8 cellular contexts compared by ENCODE assay signal in genomic region chr5:145936401-145937131, GRCh38. TPM values are rescaled to one million over a fixed set of nuclear protein-coding genes. Genes with fewer than 3 reads are reported as not detected.
A peak's percentile ranks its signal among the peaks of the same experiment; 100 is the strongest.
DNase-seq lines count a peak whose midpoint lies in the region; ATAC-seq and TF ChIP-seq lines count a peak whose summit lies in the region.

SH3RF2 (plus strand) TSS chr5:145936578; CDS start chr5:145937929, 1,351 bp downstream.

- H3K36me3 Mint-ChIP-seq in activated CD8-positive, alpha-beta T cell treated with anti-CD3 and anti-CD28 coated beads for 36 hours (ENCODE audit: low read depth), result no peaks in the 10 kb centered on the region
- H3K36me3 Mint-ChIP-seq in osteocyte (ENCODE audit: unreplicated experiment), result no peaks in the 10 kb centered on the region

- peaks cover 29% of the 10 kb centered on the region for H3K27me3 Mint-ChIP-seq in activated CD8-positive, alpha-beta T cell treated with anti-CD3 and anti-CD28 coated beads for 36 hours
- no peaks in the 10 kb centered on the region for H3K27me3 Mint-ChIP-seq in osteocyte (ENCODE audit: unreplicated experiment)

- TF ChIP-seq CTCF in activated CD8-positive, alpha-beta T cell treated with anti-CD3 and anti-CD28 coated beads for 36 hours (IDR thresholded peaks at IDR 0.05), result no peak
- peak; percentile 31 for TF ChIP-seq CTCF in foreskin keratinocyte (conservative IDR thresholded peaks at IDR 0.05)
- no peak for TF ChIP-seq CTCF in osteocyte (IDR thresholded peaks at IDR 0.05)

- peak; percentile 81 for ATAC-seq in activated CD8-positive, alpha-beta T cell treated with anti-CD3 and anti-CD28 coated beads for 36 hours
- peak; percentile 77 for ATAC-seq in foreskin keratinocyte

- CTCF ChIA-PET in activated CD8-positive, alpha-beta T cell treated with anti-CD3 and anti-CD28 coated beads for 36 hours (lab: Charles Lee), result no interaction called here

- peak within 1 kb of the TSS; percentile 39 for H3K4me3 Mint-ChIP-seq in activated CD8-positive, alpha-beta T cell treated with anti-CD3 and anti-CD28 coated beads for 36 hours
- H3K4me3 Mint-ChIP-seq in osteocyte (ENCODE audit: unreplicated experiment), result peak within 1 kb of the TSS; percentile 79

- peaks cover 21% of the 10 kb centered on the region for H3K4me1 ChIP-seq in foreskin keratinocyte

- POLR2A ChIA-PET in activated CD8-positive, alpha-beta T cell treated with anti-CD3 and anti-CD28 coated beads for 36 hours (lab: Charles Lee), result no interaction called here

- no peaks in the 10 kb centered on the region for H3K27me3 ChIP-seq in foreskin keratinocyte

- peak within 1 kb of the TSS; percentile 62 for H3K27ac ChIP-seq in foreskin keratinocyte

- no peaks in the 10 kb centered on the region for H3K9me3 Mint-ChIP-seq in activated CD8-positive, alpha-beta T cell treated with anti-CD3 and anti-CD28 coated beads for 36 hours
- no peaks in the 10 kb centered on the region for H3K9me3 Mint-ChIP-seq in osteocyte (ENCODE audit: unreplicated experiment)

- peak; percentile 80 for DNase-seq in AG20443 (ENCODE audit: low spot score)
- peak; percentile 60 for DNase-seq in HuH-7 (ENCODE audit: low spot score)
- peak; percentile 54 for DNase-seq in activated CD8-positive, alpha-beta T cell treated with anti-CD3 and anti-CD28 coated beads for 36 hours
- DNase-seq in foreskin keratinocyte, result peak; percentile 75 to 86
- DNase-seq in osteocyte (ENCODE audit: extremely low spot score, unreplicated experiment), result peak; percentile 89
- DNase-seq in SHP77 treated with DMSO at 0.1 percent for 48 hours (lab: John Stamatoyannopoulos, UW), result no peak
- DNase-seq in effector CD4-positive, alpha-beta T cell, result no peak
- DNase-seq in NCI-H69 (lab: John Stamatoyannopoulos, UW), result no peak

- intact Hi-C loops in activated CD8-positive, alpha-beta T cell treated with anti-CD3 and anti-CD28 coated beads for 36 hours (cut with micrococcal nuclease), result no loop called here

- peaks cover 16% of the 10 kb centered on the region for H3K4me1 Mint-ChIP-seq in activated CD8-positive, alpha-beta T cell treated with anti-CD3 and anti-CD28 coated beads for 36 hours (ENCODE audit: low read depth)
- peaks cover 36% of the 10 kb centered on the region for H3K4me1 Mint-ChIP-seq in osteocyte (ENCODE audit: unreplicated experiment)

- no peak within 1 kb of the TSS for H3K27ac Mint-ChIP-seq in activated CD8-positive, alpha-beta T cell treated with anti-CD3 and anti-CD28 coated beads for 36 hours
- peak within 1 kb of the TSS; percentile 70 for H3K27ac Mint-ChIP-seq in osteocyte (ENCODE audit: unreplicated experiment)

RNA-seq across cellular contexts. Expression of gene SH3RF2, which starts in this region (rescaled TPM):
- not detected for total RNA-seq in activated CD8-positive, alpha-beta T cell treated with anti-CD3 and anti-CD28 coated beads for 36 hours
- total RNA-seq in foreskin keratinocyte (37.1 and 40.7 TPM in 2 replicates), osteocyte (0.38 and 0.52 TPM in 2 replicates)
- polyA plus RNA-seq in foreskin keratinocyte, result 22.9 and 23.9 TPM in 2 replicates

Comparison
In these comparisons a context has a peak if more than half of its experiments do, and no peak if none do; other contexts are left out.
1. RNA of gene SH3RF2 (total RNA-seq): 37.1 to 40.7 TPM in foreskin keratinocyte; 0.38 to 0.52 TPM in osteocyte and not detected in activated CD8-positive, alpha-beta T cell treated with anti-CD3 and anti-CD28 coated beads for 36 hours; every median in the first group is over 10 times any median in the second.
2. Peak in DNase-seq and ATAC-seq in activated CD8-positive, alpha-beta T cell treated with anti-CD3 and anti-CD28 coated beads for 36 hours; RNA of the gene not detected or under 1 TPM.
3. Peak in DNase-seq in osteocyte; RNA of the gene not detected or under 1 TPM.
4. DNase-seq: peak in AG20443 (single experiment), HuH-7 (single experiment) and foreskin keratinocyte (2 of 2); none in SHP77 treated with DMSO at 0.1 percent for 48 hours (single experiment), effector CD4-positive, alpha-beta T cell (single experiment) and NCI-H69 (single experiment).